9 cellular contexts compared by ENCODE assay signal in the genomic region with DNA sequence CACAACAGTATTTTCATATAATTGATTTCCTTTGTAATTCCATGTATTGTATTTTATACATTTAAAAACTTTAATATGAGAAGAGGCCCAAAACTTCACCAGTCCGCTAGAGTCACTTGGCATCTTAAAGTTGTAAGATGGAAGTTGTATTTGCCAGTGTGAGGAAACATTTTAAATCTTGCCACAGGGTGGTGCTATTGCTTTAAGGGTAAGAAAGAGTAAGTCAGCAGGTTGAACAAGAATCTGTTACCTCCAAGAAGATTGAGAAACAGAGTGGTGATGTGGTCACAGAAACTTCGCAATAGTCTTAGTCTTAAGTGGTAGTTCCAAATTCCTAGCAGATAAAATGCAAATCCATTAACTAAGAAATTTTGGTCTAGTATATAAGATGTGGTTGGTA. TPM values are rescaled to one million over a fixed set of nuclear protein-coding genes. Genes with fewer than 3 reads are reported as not detected.
DNase-seq lines count a peak whose midpoint lies in the region; ATAC-seq lines count a peak whose summit lies in the region.
"Had no signal": no experiment of that assay in that cellular context is flagged by ENCODE, and none has a peak within 500 bp of the region (broad histone marks: within the 10 kb centered on the region; RNA-seq: fewer than 3 reads in every experiment).

No MANE protein-coding gene starts in this region.

- DNase-seq in NK-92 treated with Interleukin-12 subunit alpha and Interleukin-12 subunit beta, amount 100 ng/mL, for 24 hours (lab: John Stamatoyannopoulos, UW), result peak; percentile 16
- no peak for DNase-seq in NK-92 (lab: John Stamatoyannopoulos, UW; ENCODE audit: unreplicated experiment)
- peak; percentile 93 for DNase-seq in HCEC 1CT
- peak; percentile 35 to 86 (median 50) for DNase-seq in NCI-H1417 (lab: John Stamatoyannopoulos, UW)
- peak; percentile 71 for DNase-seq in SW480 (ENCODE audit: low spot score)
- peak; percentile 89 for DNase-seq in epithelial cell of prostate (ENCODE audit: low read depth, low spot score)
- DNase-seq in naive B cell, result peak; percentile 49

- H3K9me3 Mint-ChIP-seq in naive B cell, result peaks cover 0 to 5% (median 0%) of the 10 kb centered on the region in 7 donors

- ATAC-seq in naive B cell (ENCODE audit: low read depth in 2 of 2), result peak; percentile 59 to 63
- ATAC-seq in GM19035 (IDR thresholded peaks at IDR 0.05; ENCODE audit: unreplicated experiment), result no peak

- no peak overlapping the region for H3K27ac ChIP-seq in epithelial cell of prostate

- H3K4me1 Mint-ChIP-seq in naive B cell, result peaks cover 5 to 16% (median 12%) of the 10 kb centered on the region in 3 donors

- H3K36me3 Mint-ChIP-seq in naive B cell, result no peaks in the 10 kb centered on the region
- H3K36me3 Mint-ChIP-seq: CD8-positive, alpha-beta memory T cell had no signal

- H3K27ac Mint-ChIP-seq in naive B cell, result no peak overlapping the region

- H3K27me3 Mint-ChIP-seq in naive B cell, result peaks cover under 1 to 8% (median under 1%) of the 10 kb centered on the region in 3 donors

- H3K4me3 Mint-ChIP-seq in naive B cell, result no peak overlapping the region
- H3K4me3 Mint-ChIP-seq: CD8-positive, alpha-beta memory T cell had no signal

RNA-seq across cellular contexts. Expression of a gene that starts 39.8 kb away (rescaled TPM):
- polyA plus RNA-seq in naive B cell (ENCODE audit: low read depth in 6 of 6), result 10 to 100 TPM; 16.4 to 22.8 (median 20.4) TPM
